ENCODE assay signal across 10 cellular contexts in the genomic region with DNA sequence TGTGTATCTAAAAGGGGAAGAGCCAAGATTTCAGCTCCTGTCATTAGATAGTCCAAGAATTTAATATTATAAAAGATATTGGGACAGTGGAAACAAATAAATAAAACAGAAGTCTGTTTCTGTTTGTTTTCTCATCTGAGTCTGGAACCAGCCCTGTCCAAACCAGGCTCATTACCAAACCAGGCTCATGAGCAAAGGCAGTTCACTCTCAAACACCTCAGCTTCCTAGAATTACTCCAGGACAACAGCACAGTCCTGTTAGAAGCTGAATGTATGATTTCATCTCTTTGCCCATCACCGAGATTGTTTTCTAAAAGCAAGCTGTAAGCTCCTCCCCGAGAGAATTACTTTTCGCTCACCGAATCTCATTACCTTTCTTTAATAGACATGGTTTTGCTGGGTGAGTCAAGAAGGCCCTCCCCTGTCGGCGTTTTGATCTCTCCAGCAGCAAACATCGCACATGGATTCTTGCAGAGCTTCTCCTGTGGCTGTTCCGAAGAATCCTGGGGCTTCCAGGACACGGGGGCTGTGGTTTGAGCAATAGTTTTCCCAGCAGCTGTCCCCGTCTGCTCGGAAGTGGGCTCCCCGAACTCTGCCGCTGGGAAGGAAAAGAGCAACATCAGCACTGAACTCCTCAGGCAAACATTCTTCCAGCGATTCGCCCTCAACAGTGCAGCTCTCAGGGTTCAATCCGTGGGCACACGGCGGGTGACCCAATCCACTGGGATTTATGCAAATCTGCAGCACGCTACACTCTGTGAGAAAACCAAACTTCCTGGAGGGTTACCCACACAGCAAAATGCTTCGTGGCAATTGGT.
A peak's percentile ranks its signal among the peaks of the same experiment; 100 is the strongest.
DNase-seq lines count a peak whose midpoint lies in the region; ATAC-seq and TF ChIP-seq lines count a peak whose summit lies in the region.
"Had no signal": no experiment of that assay in that cellular context is flagged by ENCODE, and none has a peak within 500 bp of the region (broad histone marks: within the 10 kb centered on the region; RNA-seq: fewer than 3 reads in every experiment).

No MANE protein-coding gene starts in this region.

- H3K9ac ChIP-seq in endodermal cell (ENCODE audit: extremely low read depth, low read length, poor library complexity, severe bottlenecking), result no peak overlapping the region
- no peak overlapping the region for H3K9ac ChIP-seq in muscle layer of colon (ENCODE audit: low read length)

- H3K27me3 Mint-ChIP-seq in activated CD4-positive, alpha-beta T cell treated with anti-CD3 and anti-CD28 coated beads, Interleukin-2, amount 10 ng/mL, durations not matched to agents 7 days and 5 days, result no peaks in the 10 kb centered on the region
- no peaks in the 10 kb centered on the region for H3K27me3 Mint-ChIP-seq in endodermal cell (ENCODE audit: insufficient read depth)
- H3K27me3 Mint-ChIP-seq: dendritic cell treated with granulocyte-macrophage colony-stimulating factor and Interleukin-4, amounts not matched to agents 40 ng/mL and 50 ng/mL, for 4 days had no signal

- no peak overlapping the region for H3K4me3 Mint-ChIP-seq in activated CD4-positive, alpha-beta T cell treated with anti-CD3 and anti-CD28 coated beads, Interleukin-2, amount 10 ng/mL, durations not matched to agents 7 days and 5 days
- H3K4me3 Mint-ChIP-seq in endodermal cell, result no peak overlapping the region
- H3K4me3 Mint-ChIP-seq: dendritic cell treated with granulocyte-macrophage colony-stimulating factor and Interleukin-4, amounts not matched to agents 40 ng/mL and 50 ng/mL, for 4 days had no signal

- peaks cover 8% of the 10 kb centered on the region for H3K36me3 Mint-ChIP-seq in activated CD4-positive, alpha-beta T cell treated with anti-CD3 and anti-CD28 coated beads, Interleukin-2, amount 10 ng/mL, durations not matched to agents 7 days and 5 days (ENCODE audit: low read depth)
- H3K36me3 Mint-ChIP-seq in endodermal cell (ENCODE audit: low read depth), result peaks cover 58% of the 10 kb centered on the region

- H3K27me3 ChIP-seq in endodermal cell (ENCODE audit: control insufficient read depth, insufficient read depth, low read length, poor library complexity, severe bottlenecking), result no peaks in the 10 kb centered on the region
- no peaks in the 10 kb centered on the region for H3K27me3 ChIP-seq in muscle layer of colon (ENCODE audit: control insufficient read depth in 1 of 2, insufficient read depth in 2 of 2, low read length in 2 of 2)
- no peaks in the 10 kb centered on the region for H3K27me3 ChIP-seq in thoracic aorta (replicated peaks; ENCODE audit: insufficient read depth)

- POLR2A ChIA-PET in activated CD4-positive, alpha-beta T cell treated with anti-CD3 and anti-CD28 coated beads, Interleukin-2, amount 10 ng/mL, durations not matched to agents 7 days and 5 days (lab: Charles Lee), result no interaction called here

- ATAC-seq in thoracic aorta (ENCODE audit: insufficient number of reproducible peaks, low FRiP score, low read depth) (no peak), HG02759 (IDR thresholded peaks at IDR 0.05; ENCODE audit: unreplicated experiment) (no peak), GM19452 (IDR thresholded peaks at IDR 0.05; ENCODE audit: unreplicated experiment) (no peak), GM21723 (IDR thresholded peaks at IDR 0.05; ENCODE audit: unreplicated experiment) (no peak)

- WGBS in endodermal cell (ENCODE audit: insufficient coverage in 1 of 2, insufficient read length in 1 of 2), 2 experiments, result 93% methylated on average over 17 to 20 of the region's 20 CpGs

- TF ChIP-seq CTCF in endodermal cell (conservative IDR thresholded peaks at IDR 0.05) (no peak), thoracic aorta (IDR thresholded peaks at IDR 0.05) (no peak)

- H3K4me1 Mint-ChIP-seq in activated CD4-positive, alpha-beta T cell treated with anti-CD3 and anti-CD28 coated beads, Interleukin-2, amount 10 ng/mL, durations not matched to agents 7 days and 5 days, result no peaks in the 10 kb centered on the region
- H3K4me1 Mint-ChIP-seq in endodermal cell, result peaks cover 2% of the 10 kb centered on the region

- H3K27ac Mint-ChIP-seq in activated CD4-positive, alpha-beta T cell treated with anti-CD3 and anti-CD28 coated beads, Interleukin-2, amount 10 ng/mL, durations not matched to agents 7 days and 5 days, result peak overlapping the region; percentile 41
- no peak overlapping the region for H3K27ac Mint-ChIP-seq in endodermal cell
- H3K27ac Mint-ChIP-seq: dendritic cell treated with granulocyte-macrophage colony-stimulating factor and Interleukin-4, amounts not matched to agents 40 ng/mL and 50 ng/mL, for 4 days had no signal

- H3K4me3 ChIP-seq in endodermal cell (ENCODE audit: low read length) (no peak overlapping the region), muscle layer of colon (ENCODE audit: low read depth in 1 of 2, low read length in 2 of 2) (no peak overlapping the region), thoracic aorta (peak overlapping the region; percentile 33)

- H3K4me1 ChIP-seq in endodermal cell (ENCODE audit: control insufficient read depth, insufficient read depth, low read length), result no peaks in the 10 kb centered on the region
- peaks cover 35% of the 10 kb centered on the region for H3K4me1 ChIP-seq in muscle layer of colon (ENCODE audit: insufficient read depth, low read length)
- peaks cover 22 to 72% of the 10 kb centered on the region in 2 donors for H3K4me1 ChIP-seq in thoracic aorta (ENCODE audit: control insufficient read depth in 1 of 2, low read depth in 2 of 2)

- peaks cover 65% of the 10 kb centered on the region for H3K36me3 ChIP-seq in endodermal cell (ENCODE audit: control insufficient read depth, insufficient read depth, low read length)
- H3K36me3 ChIP-seq in muscle layer of colon (ENCODE audit: insufficient read depth, low read length), result peaks cover 87% of the 10 kb centered on the region
- H3K36me3 ChIP-seq in thoracic aorta, result peaks cover 50% of the 10 kb centered on the region

- DNase-seq in activated CD4-positive, alpha-beta T cell treated with anti-CD3 and anti-CD28 coated beads, Interleukin-2, amount 10 ng/mL, durations not matched to agents 7 days and 5 days, result no peak
- no peak for DNase-seq in activated CD4-positive, alpha-beta T cell treated with anti-CD3 and anti-CD28 coated beads, Interleukin-2, amount 50 U/mL, for 4 hours
- DNase-seq in endodermal cell, result no peak
- DNase-seq in thoracic aorta (ENCODE audit: low spot score), result no peak
- DNase-seq: 8988T had no signal

- no peaks in the 10 kb centered on the region for H3K9me3 ChIP-seq in endodermal cell (ENCODE audit: control insufficient read depth, low read length)
- H3K9me3 ChIP-seq in muscle layer of colon (ENCODE audit: low read length), result no peaks in the 10 kb centered on the region
- no peaks in the 10 kb centered on the region for H3K9me3 ChIP-seq in thoracic aorta

- H3K27ac ChIP-seq in endodermal cell (ENCODE audit: low read depth, low read length) (peak overlapping the region; percentile 16), muscle layer of colon (ENCODE audit: low read depth, low read length) (peak overlapping the region; percentile 68), thoracic aorta (peak overlapping the region; percentile 69 to 76)

- H3K9me3 Mint-ChIP-seq in activated CD4-positive, alpha-beta T cell treated with anti-CD3 and anti-CD28 coated beads, Interleukin-2, amount 10 ng/mL, durations not matched to agents 7 days and 5 days, result no peaks in the 10 kb centered on the region
- no peaks in the 10 kb centered on the region for H3K9me3 Mint-ChIP-seq in endodermal cell
- H3K9me3 Mint-ChIP-seq: dendritic cell treated with granulocyte-macrophage colony-stimulating factor and Interleukin-4, amounts not matched to agents 40 ng/mL and 50 ng/mL, for 4 days had no signal

- CTCF ChIA-PET in activated CD4-positive, alpha-beta T cell treated with anti-CD3 and anti-CD28 coated beads, Interleukin-2, amount 10 ng/mL, durations not matched to agents 7 days and 5 days (lab: Charles Lee), result interaction anchor here (0.9 to 1.5 kb wide), 2 partner anchors 9 to 205 kb away, joined by 3 to 5 read pairs; no protein-coding TSS in a partner anchor

Comparison
In these comparisons a context has a peak if more than half of its experiments do, and no peak if none do; other contexts are left out.
1. H3K27ac ChIP-seq: peak in every context shown above with its lines; median percentile 72 in thoracic aorta; 68 in muscle layer of colon; 16 in endodermal cell.